Comparison of ENCODE assay signal across 8 cellular contexts in genomic region chr6:21666200-21666671, GRCh38.
DNase-seq lines count a peak whose midpoint lies in the region; ATAC-seq, FAIRE-seq and TF ChIP-seq lines count a peak whose summit lies in the region.

No MANE protein-coding gene starts in this region.

- in situ Hi-C loops in GM12878 (cut with MboI) = no loop called here

- H3K4me3 Mint-ChIP-seq in activated T-cell treated with anti-CD3 and anti-CD28 coated beads, Interleukin-2, amount 50 U/mL, for 4 hours = peak overlapping the region; percentile 31

- H3K4me3 ChIP-seq in GM12878 (peak overlapping the region; percentile 61; the same call in 1 of the 2 replicates), lower lobe of right lung (peak overlapping the region; percentile 59), upper lobe of left lung (peak overlapping the region; percentile 25 to 51 (median 42))

- no peaks in the 10 kb centered on the region for H3K36me3 Mint-ChIP-seq in activated T-cell treated with anti-CD3 and anti-CD28 coated beads, Interleukin-2, amount 50 U/mL, for 4 hours (ENCODE audit: insufficient read depth)

- CTCF ChIA-PET in GM12878 (lab: Yijun Ruan, JAX) = no interaction called here

- H3K4me1 ChIP-seq in GM12878 (ENCODE audit: control insufficient read depth, insufficient read depth, low read length) = no peaks in the 10 kb centered on the region; the same call in 1 of the 2 replicates
- H3K4me1 ChIP-seq in lower lobe of right lung = peaks cover 36% of the 10 kb centered on the region
- H3K4me1 ChIP-seq in upper lobe of left lung = peaks cover 22 to 35% (median 31%) of the 10 kb centered on the region in 4 donors

- no peak overlapping the region; the same call in 1 of the 2 replicates for H2AFZ ChIP-seq in GM12878 (ENCODE audit: control insufficient read depth, low read depth, low read length)

- no peak for DNase-seq in activated T-cell treated with anti-CD3 and anti-CD28 coated beads, Interleukin-2, amount 50 U/mL, for 4 hours
- no peak for DNase-seq in activated T-cell treated with anti-CD3 and anti-CD28 coated beads, Interleukin-2, amount 50 U/mL, for 1 hour
- no peak for DNase-seq in GM12878 (ENCODE audit: low read depth, low spot score)
- no peak for DNase-seq in lower lobe of right lung
- DNase-seq in upper lobe of left lung = peak in 1 of 2 donors; percentile 46
- DNase-seq in amygdala (lab: John Stamatoyannopoulos, UW) = no peak

- H3K4me1 Mint-ChIP-seq in activated T-cell treated with anti-CD3 and anti-CD28 coated beads, Interleukin-2, amount 50 U/mL, for 4 hours (ENCODE audit: low read depth) = peaks cover 22% of the 10 kb centered on the region

- FAIRE-seq in GM12878 (lab: Jason Lieb, UNC) = no peak

- SMC1A ChIA-PET in GM12878 (lab: Charles Lee; ENCODE audit: uncharacterized antibody, unreplicated experiment) = no interaction called here

- H3K27ac ChIP-seq in GM12878 (ENCODE audit: control insufficient read depth, insufficient read depth) = no peak overlapping the region
- peak overlapping the region; percentile 26 for H3K27ac ChIP-seq in lower lobe of right lung
- peak overlapping the region in 2 of 4 donors; percentile 44 to 50 for H3K27ac ChIP-seq in upper lobe of left lung

- no peak for TF ChIP-seq EP300 in GM12878 (IDR thresholded peaks at IDR 0.05; ENCODE audit: borderline replicate concordance in 1 of 2, control insufficient read depth in 1 of 2, low read depth in 2 of 2, low read length in 2 of 2)
- TF ChIP-seq EP300 in upper lobe of left lung (IDR thresholded peaks at IDR 0.05) = no peak

- TF ChIP-seq POLR2A in GM12878 (IDR thresholded peaks at IDR 0.05; ENCODE audit: low read depth, low read length) = no peak
- TF ChIP-seq POLR2A in upper lobe of left lung (IDR thresholded peaks at IDR 0.05) = no peak

- peaks cover 70% of the 10 kb centered on the region for H3K27me3 Mint-ChIP-seq in activated T-cell treated with anti-CD3 and anti-CD28 coated beads, Interleukin-2, amount 50 U/mL, for 4 hours (ENCODE audit: low read depth)

- H3K27me3 ChIP-seq in GM12878 (replicated peaks in 1 of 2; ENCODE audit: control insufficient read depth in 2 of 2, insufficient read depth in 2 of 2, low read length in 1 of 2) = peaks cover 11 to 22% of the 10 kb centered on the region in 2 experiments
- H3K27me3 ChIP-seq in lower lobe of right lung (ENCODE audit: low read depth) = peaks cover 54% of the 10 kb centered on the region
- H3K27me3 ChIP-seq in upper lobe of left lung = peaks cover 0 to 24% (median 16%) of the 10 kb centered on the region in 4 donors

- no peaks in the 10 kb centered on the region for H3K9me3 Mint-ChIP-seq in activated T-cell treated with anti-CD3 and anti-CD28 coated beads, Interleukin-2, amount 50 U/mL, for 4 hours

- BruUV-seq in GM12878 (replicated peaks; lab: Mats Ljungman, UMichigan) = no TSS peak

- POLR2A ChIA-PET in GM12878 (lab: Charles Lee) = no interaction called here

- TF ChIP-seq RAD21 in GM12878 (IDR thresholded peaks at IDR 0.05; ENCODE audit: insufficient read depth, low read depth, low read length) = no peak

- no peak overlapping the region for H3K9ac ChIP-seq in GM12878 (ENCODE audit: control insufficient read depth, insufficient read depth, low read length)

- H3K4me2 ChIP-seq in GM12878 (ENCODE audit: control insufficient read depth, insufficient read depth) = peak overlapping the region; percentile 89

- no peak for TF ChIP-seq CTCF in GM12878 (IDR thresholded peaks at IDR 0.05 in 2 of 3, conservative IDR thresholded peaks at IDR 0.05 in 1 of 3; ENCODE audit: control insufficient read depth in 2 of 3, extremely low read depth in 1 of 3, insufficient read depth in 1 of 3, low read depth in 3 of 3, low read length in 3 of 3)
- no peak for TF ChIP-seq CTCF in lower lobe of right lung (IDR thresholded peaks at IDR 0.05)
- no peak for TF ChIP-seq CTCF in upper lobe of left lung (IDR thresholded peaks at IDR 0.05)

- no peaks in the 10 kb centered on the region for H4K20me1 ChIP-seq in GM12878 (ENCODE audit: control insufficient read depth, insufficient read depth)

- intact Hi-C loops in GM12878 (cut with micrococcal nuclease; ENCODE audit: unreplicated experiment) (no loop called here), lower lobe of right lung (cut with DNase I) (no loop called here)

- 4% methylated on average over 19 of the region's 32 CpGs for WGBS in GM12878 (ENCODE audit: insufficient coverage, insufficient replicate concordance, low lambda C conversion rate, missing lambda C conversion rate)
- WGBS in upper lobe of left lung, 2 donors = 0 to 1% methylated on average over 26 to 27 of the region's 32 CpGs

- peak in 1 of 2 donors; percentile 36 for ATAC-seq in activated T-cell treated with anti-CD3 and anti-CD28 coated beads, Interleukin-2, amount 50 U/mL, for 4 hours
- peak; percentile 69 for ATAC-seq in GM12878
- ATAC-seq in lower lobe of right lung = peak; percentile 30 to 39
- peak in 1 of 2 donors; percentile 38 for ATAC-seq in upper lobe of left lung (ENCODE audit: low FRiP score in 2 of 2)
- ATAC-seq in HG03175 (IDR thresholded peaks at IDR 0.05; ENCODE audit: unreplicated experiment) = no peak
- no peak for ATAC-seq in GM19035 (IDR thresholded peaks at IDR 0.05; ENCODE audit: unreplicated experiment)

- H3K36me3 ChIP-seq in GM12878 (ENCODE audit: control insufficient read depth in 2 of 2, insufficient read depth in 2 of 2, low read length in 1 of 2) (no peaks in the 10 kb centered on the region), lower lobe of right lung (no peaks in the 10 kb centered on the region), upper lobe of left lung (no peaks in the 10 kb centered on the region)

- no peaks in the 10 kb centered on the region for H3K79me2 ChIP-seq in GM12878 (ENCODE audit: control insufficient read depth, insufficient read depth, low read length)

- no peaks in the 10 kb centered on the region; the same call in 2 of the 3 replicates for H3K9me3 ChIP-seq in GM12878 (replicated peaks; ENCODE audit: control insufficient read depth, insufficient read depth, low read length)
- no peaks in the 10 kb centered on the region for H3K9me3 ChIP-seq in lower lobe of right lung
- H3K9me3 ChIP-seq in upper lobe of left lung = no peaks in the 10 kb centered on the region

- RAD21 ChIA-PET in GM12878 (lab: Charles Lee; ENCODE audit: unreplicated experiment) = interaction anchor here (0.6 kb wide), 1 partner anchor 99 kb away, joined by 3 read pairs; no protein-coding TSS in a partner anchor

TF ChIP-seq in GM12878, 131 proteins besides CTCF, POLR2A, EP300 and RAD21 (continues in another document):
- TF ChIP-seq SUZ12 (IDR thresholded peaks at IDR 0.05; ENCODE audit: unreplicated experiment) = peak; percentile 28
- TF ChIP-seq EZH2 (IDR thresholded peaks at IDR 0.05; ENCODE audit: borderline replicate concordance, control insufficient read depth, low read depth, low read length) = peak; percentile 80; the same call in 1 of the 2 replicates
- no peak for TF ChIP-seq CREM (IDR thresholded peaks at IDR 0.05; ENCODE audit: low read depth)
- no peak for TF ChIP-seq IRF4 (IDR thresholded peaks at IDR 0.05; ENCODE audit: low read depth, low read length)
- no peak for TF ChIP-seq CBX5 (IDR thresholded peaks at IDR 0.05; ENCODE audit: low read depth)
- no peak for TF ChIP-seq REST (IDR thresholded peaks at IDR 0.05; ENCODE audit: low read depth, low read length)
- no peak for TF ChIP-seq MTA3 (IDR thresholded peaks at IDR 0.05; ENCODE audit: borderline replicate concordance, low read length)
- TF ChIP-seq E2F4 (IDR thresholded peaks at IDR 0.05; ENCODE audit: low read depth, low read length) = no peak
- TF ChIP-seq MAX (IDR thresholded peaks at IDR 0.05; ENCODE audit: low read depth, low read length) = no peak
- TF ChIP-seq GATAD2B (conservative IDR thresholded peaks at IDR 0.05; ENCODE audit: low read depth) = no peak
- TF ChIP-seq RBBP5 (conservative IDR thresholded peaks at IDR 0.05) = no peak

Comparison
In these comparisons a context has a peak if more than half of its experiments do, and no peak if none do; other contexts are left out.
1. ATAC-seq: peak in GM12878 (single experiment) and lower lobe of right lung (2 of 2); none in HG03175 (single experiment) and GM19035 (single experiment).
2. Peak in every context shown above with its lines, with median percentiles within 50 percentile points of each other: H3K4me3 ChIP-seq.